In genomic region chrX:136646602-136647239, GRCh38 we compare ENCODE assay signal across 15 cellular contexts.
DNase-seq lines count a peak whose midpoint lies in the region; ATAC-seq lines count a peak whose summit lies in the region.
"Had no signal": no experiment of that assay in that cellular context is flagged by ENCODE, and none has a peak within 500 bp of the region (broad histone marks: within the 10 kb centered on the region; RNA-seq: fewer than 3 reads in every experiment).

No MANE protein-coding gene starts in this region.

- H3K27me3 Mint-ChIP-seq in T-helper 1 cell treated with Interleukin-12 subunit alpha and Interleukin-12 subunit beta and Interleukin-4 antibody, amounts not matched to agents 30 μg/mL and 1 μg/mL, for 36 hours (ENCODE audit: low read depth) = no peaks in the 10 kb centered on the region

- no peaks in the 10 kb centered on the region for H3K9me3 Mint-ChIP-seq in T-helper 1 cell treated with Interleukin-12 subunit alpha and Interleukin-12 subunit beta and Interleukin-4 antibody, amounts not matched to agents 30 μg/mL and 1 μg/mL, for 36 hours

- ATAC-seq in GM19351 (IDR thresholded peaks at IDR 0.05; ENCODE audit: unreplicated experiment) (peak; percentile 88), GM18858 (IDR thresholded peaks at IDR 0.05; ENCODE audit: unreplicated experiment) (no peak), HG02870 (IDR thresholded peaks at IDR 0.05; ENCODE audit: unreplicated experiment) (no peak)
- ATAC-seq: heart right ventricle had no signal

- DNase-seq in activated naive CD4-positive, alpha-beta T cell treated with anti-CD3 and anti-CD28 coated beads, Interleukin-2, amount 50 U/mL, for 16 hours = peak; percentile 69
- DNase-seq in stimulated activated CD4-positive, alpha-beta T cell treated with anti-CD3 and anti-CD28 coated beads, TNF-alpha, amount 100 ng/mL, for 24 hours (ENCODE audit: low read depth in 3 of 3) = peak in 2 of 3 experiments; percentile 43 to 52
- DNase-seq in NCI-H526 (lab: John Stamatoyannopoulos, UW) (no peak), NCI-H146 (lab: John Stamatoyannopoulos, UW) (no peak)
- DNase-seq: BE2C, esophagus squamous epithelium, HCEC 1CT, heart right ventricle, kidney glomerular epithelial cell, posterior cingulate gyrus, SIG-M5 had no signal

- H3K36me3 Mint-ChIP-seq in T-helper 1 cell treated with Interleukin-12 subunit alpha and Interleukin-12 subunit beta and Interleukin-4 antibody, amounts not matched to agents 30 μg/mL and 1 μg/mL, for 36 hours (ENCODE audit: low read depth) = peaks cover 40% of the 10 kb centered on the region

- H3K27ac Mint-ChIP-seq in T-helper 1 cell treated with Interleukin-12 subunit alpha and Interleukin-12 subunit beta and Interleukin-4 antibody, amounts not matched to agents 30 μg/mL and 1 μg/mL, for 36 hours = peak overlapping the region; percentile 95

- H3K4me1 Mint-ChIP-seq in T-helper 1 cell treated with Interleukin-12 subunit alpha and Interleukin-12 subunit beta and Interleukin-4 antibody, amounts not matched to agents 30 μg/mL and 1 μg/mL, for 36 hours (ENCODE audit: low read depth) = peaks cover 42% of the 10 kb centered on the region

- peak overlapping the region; percentile 98 for H3K4me3 Mint-ChIP-seq in T-helper 1 cell treated with Interleukin-12 subunit alpha and Interleukin-12 subunit beta and Interleukin-4 antibody, amounts not matched to agents 30 μg/mL and 1 μg/mL, for 36 hours

Comparison
In these comparisons a context has a peak if more than half of its experiments do, and no peak if none do; other contexts are left out.
1. DNase-seq: peak in activated naive CD4-positive, alpha-beta T cell treated with anti-CD3 and anti-CD28 coated beads, Interleukin-2, amount 50 U/mL, for 16 hours (single experiment) and stimulated activated CD4-positive, alpha-beta T cell treated with anti-CD3 and anti-CD28 coated beads, TNF-alpha, amount 100 ng/mL, for 24 hours (2 of 3); none in NCI-H526 (0 of 2) and NCI-H146 (single experiment).